In genomic region chr18:77133920-77134496, GRCh38 we compare ENCODE assay signal across 9 cellular contexts. TPM values are rescaled to one million over a fixed set of nuclear protein-coding genes. Genes with fewer than 3 reads are reported as not detected.
DNase-seq lines count a peak whose midpoint lies in the region; ATAC-seq, FAIRE-seq and TF ChIP-seq lines count a peak whose summit lies in the region.
"Had no signal": no experiment of that assay in that cellular context is flagged by ENCODE, and none has a peak within 500 bp of the region (broad histone marks: within the 10 kb centered on the region; RNA-seq: fewer than 3 reads in every experiment).

No MANE protein-coding gene starts in this region.

- H3K9ac ChIP-seq in HUES48 (ENCODE audit: low read depth, low read length) (no peak overlapping the region), kidney (ENCODE audit: low read length in 2 of 2) (no peak overlapping the region)

- peaks cover 10% of the 10 kb centered on the region; the same call in 1 of the 2 replicates for H3K4me1 ChIP-seq in HUES48 (ENCODE audit: control insufficient read depth, insufficient read depth, low read length)
- peaks cover 5 to 8% of the 10 kb centered on the region in 2 donors for H3K4me1 ChIP-seq in kidney (ENCODE audit: control insufficient read depth in 1 of 2, insufficient read depth in 1 of 2, low read depth in 1 of 2, low read length in 2 of 2)
- H3K4me1 ChIP-seq in uterus = peaks cover 0 to 3% of the 10 kb centered on the region in 2 donors
- peaks cover 5% of the 10 kb centered on the region for H3K4me1 ChIP-seq in prostate gland (replicated peaks)

- WGBS in prostate gland = 55% methylated on average over 9 of the region's 9 CpGs

- DNase-seq in GDM1 (lab: John Stamatoyannopoulos, UW) (peak; percentile 71), kidney (no peak), uterus (no peak), prostate gland (ENCODE audit: low spot score) (no peak)

- FAIRE-seq in kidney (lab: Jason Lieb, UNC) = no peak
- FAIRE-seq: bronchial epithelial cell had no signal

- H3K27me3 ChIP-seq in HUES48 (ENCODE audit: control insufficient read depth, insufficient read depth, low read length) (peaks cover 42% of the 10 kb centered on the region), uterus (no peaks in the 10 kb centered on the region), prostate gland (replicated peaks; ENCODE audit: insufficient read depth) (no peaks in the 10 kb centered on the region)

- no peaks in the 10 kb centered on the region for H3K9me3 ChIP-seq in HUES48 (ENCODE audit: control insufficient read depth, insufficient read depth, low read length)
- no peaks in the 10 kb centered on the region for H3K9me3 ChIP-seq in kidney (ENCODE audit: control insufficient read depth in 1 of 2, low read length in 2 of 2)
- no peaks in the 10 kb centered on the region for H3K9me3 ChIP-seq in uterus
- H3K9me3 ChIP-seq in prostate gland = no peaks in the 10 kb centered on the region

- intact Hi-C loops in kidney (cut with DNase I) (no loop called here), uterus (cut with DNase I; ENCODE audit: low total_unique reads) (no loop called here), prostate gland (cut with DNase I) (loop anchor here (5.0 kb wide), 1 partner anchor 78 kb away; no protein-coding TSS in a partner anchor)

- H3K4me3 ChIP-seq in HUES48 (ENCODE audit: low read depth, low read length) (peak overlapping the region; percentile 70; the same call in 1 of the 2 replicates), kidney (ENCODE audit: low read length in 2 of 2) (no peak overlapping the region), uterus (no peak overlapping the region), prostate gland (no peak overlapping the region)

- H3K27ac ChIP-seq in HUES48 (ENCODE audit: low read depth, low read length) = no peak overlapping the region
- peak overlapping the region; percentile 94; the same call in 1 of the 2 replicates for H3K27ac ChIP-seq in VCaP
- H3K27ac ChIP-seq in kidney (ENCODE audit: low read depth in 2 of 2, low read length in 2 of 2) = peak overlapping the region in 1 of 2 donors; percentile 43
- H3K27ac ChIP-seq in uterus = peak overlapping the region; percentile 90 to 91
- peak overlapping the region in 1 of 2 donors; percentile 88 for H3K27ac ChIP-seq in prostate gland

- TF ChIP-seq CTCF in VCaP (conservative IDR thresholded peaks at IDR 0.05) = 0 out of 2 replicates have a peak, but pooled peaks have one; percentile 12
- TF ChIP-seq CTCF in kidney (IDR thresholded peaks at IDR 0.05; ENCODE audit: borderline replicate concordance, extremely low read depth, insufficient read depth) = peak; percentile 13
- no peak for TF ChIP-seq CTCF in uterus (IDR thresholded peaks at IDR 0.05)
- TF ChIP-seq CTCF in prostate gland (IDR thresholded peaks at IDR 0.05) = no peak

- ATAC-seq in HG03280 (IDR thresholded peaks at IDR 0.05; ENCODE audit: unreplicated experiment) (no peak), GM18498 (IDR thresholded peaks at IDR 0.05; ENCODE audit: unreplicated experiment) (no peak)

- TF ChIP-seq POLR2A in uterus (IDR thresholded peaks at IDR 0.05) = no peak
- TF ChIP-seq POLR2A in prostate gland (IDR thresholded peaks at IDR 0.05) = no peak

- H3K36me3 ChIP-seq in HUES48 (ENCODE audit: control insufficient read depth, insufficient read depth, low read length) = no peaks in the 10 kb centered on the region
- no peaks in the 10 kb centered on the region for H3K36me3 ChIP-seq in kidney (ENCODE audit: control insufficient read depth in 1 of 2, insufficient read depth in 2 of 2, low read length in 2 of 2)
- no peaks in the 10 kb centered on the region for H3K36me3 ChIP-seq in uterus
- H3K36me3 ChIP-seq in prostate gland = no peaks in the 10 kb centered on the region

RNA-seq across cellular contexts. Expression of gene MBP, which starts 1.4 kb away (rescaled TPM):
- total RNA-seq in kidney = 61.2 TPM
- polyA plus RNA-seq in kidney (ENCODE audit: insufficient read depth, low read depth, low replicate concordance) = 15.1 TPM
- 10 to 100 TPM; 12.1 to 52.2 (median 19.8) TPM for total RNA-seq in uterus
- total RNA-seq in prostate gland = 10 to 100 TPM; 19.8 to 43.5 TPM

Comparison
In these comparisons a context has a peak if more than half of its experiments do, and no peak if none do; other contexts are left out.
1. CTCF ChIP-seq: peak in VCaP (single experiment) and kidney (single experiment); none in uterus (0 of 4) and prostate gland (0 of 4).